ENCODE assay signal across 1 cellular context in genomic region chr16:4113358-4114256, GRCh38.
TF ChIP-seq lines count a peak whose summit lies in the region.

No MANE protein-coding gene starts in this region.

TF ChIP-seq in HepG2, 621 proteins besides CTCF, POLR2A, EP300 and RAD21 (continued from another document and continues in another):
- TF ChIP-seq, protein P1, sequence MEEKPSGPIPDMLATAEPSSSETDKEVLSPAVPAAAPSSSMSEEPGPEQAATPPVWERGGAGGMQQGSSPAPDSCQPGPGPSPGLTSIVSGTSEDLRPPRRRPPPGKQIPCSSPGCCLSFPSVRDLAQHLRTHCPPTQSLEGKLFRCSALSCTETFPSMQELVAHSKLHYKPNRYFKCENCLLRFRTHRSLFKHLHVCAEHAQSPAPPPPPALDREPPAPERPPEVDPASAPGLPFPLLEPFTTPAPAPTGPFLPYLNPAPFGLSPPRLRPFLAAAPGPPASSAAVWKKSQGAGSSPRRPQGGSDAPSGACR (CRISPR knock-in tag; IDR thresholded peaks at IDR 0.05) = no peak
- TF ChIP-seq FOXK2 (IDR thresholded peaks at IDR 0.05) (no peak), MEIS1 (CRISPR knock-in tag; IDR thresholded peaks at IDR 0.05; ENCODE audit: borderline replicate concordance) (no peak), ATF2 (CRISPR knock-in tag; IDR thresholded peaks at IDR 0.05) (peak; percentile 37; the same call in 1 of the 2 replicates), ZNF382 (CRISPR knock-in tag; IDR thresholded peaks at IDR 0.05; ENCODE audit: borderline replicate concordance) (no peak), LCORL (IDR thresholded peaks at IDR 0.05) (no peak), LCORL (CRISPR knock-in tag; IDR thresholded peaks at IDR 0.05) (no peak), TP53 (CRISPR knock-in tag; conservative IDR thresholded peaks at IDR 0.05) (no peak; the same call in 1 of the 2 replicates), ZNF773 (CRISPR knock-in tag; IDR thresholded peaks at IDR 0.05; ENCODE audit: borderline replicate concordance) (no peak), ZNF557 (CRISPR knock-in tag; IDR thresholded peaks at IDR 0.05) (0 out of 2 replicates have a peak, but pooled peaks have one; percentile 36), SMAD1 (CRISPR knock-in tag; IDR thresholded peaks at IDR 0.05; ENCODE audit: borderline replicate concordance, low read depth) (no peak), DR1 (CRISPR knock-in tag; IDR thresholded peaks at IDR 0.05) (no peak), MAZ (IDR thresholded peaks at IDR 0.05; ENCODE audit: borderline replicate concordance, low read depth, low read length) (0 out of 2 replicates have a peak, but pooled peaks have one; percentile 14), MAZ (CRISPR knock-in tag; IDR thresholded peaks at IDR 0.05; ENCODE audit: low read depth) (0 out of 2 replicates have a peak, but pooled peaks have one; percentile 46), AHDC1 (CRISPR knock-in tag; IDR thresholded peaks at IDR 0.05; ENCODE audit: borderline replicate concordance) (peak; percentile 14; the same call in 1 of the 2 replicates), HNRNPK (IDR thresholded peaks at IDR 0.05; ENCODE audit: low read depth, low read length, poor library complexity, severe bottlenecking) (no peak), ZNF878 (CRISPR knock-in tag; IDR thresholded peaks at IDR 0.05) (no peak), ZBTB7B (CRISPR knock-in tag; IDR thresholded peaks at IDR 0.05) (no peak), TFE3 (CRISPR knock-in tag; IDR thresholded peaks at IDR 0.05) (no peak), ZNF224 (CRISPR knock-in tag; IDR thresholded peaks at IDR 0.05) (no peak), ZNF781 (CRISPR knock-in tag; IDR thresholded peaks at IDR 0.05; ENCODE audit: borderline replicate concordance, not compliant biosample characterization) (no peak), GABPB1 (CRISPR knock-in tag; IDR thresholded peaks at IDR 0.05) (0 out of 2 replicates have a peak, but pooled peaks have one; percentile 44), ZNF605 (CRISPR knock-in tag; IDR thresholded peaks at IDR 0.05) (peak; percentile 45), NONO (IDR thresholded peaks at IDR 0.05) (no peak), NONO (CRISPR knock-in tag; conservative IDR thresholded peaks at IDR 0.05) (no peak), HOXA9 (CRISPR knock-in tag; IDR thresholded peaks at IDR 0.05; ENCODE audit: borderline replicate concordance) (no peak), SNRNP70 (IDR thresholded peaks at IDR 0.05; ENCODE audit: low read depth, low read length) (no peak), ZNF263 (CRISPR knock-in tag; IDR thresholded peaks at IDR 0.05) (no peak; the same call in 1 of the 2 replicates), TOE1 (CRISPR knock-in tag; IDR thresholded peaks at IDR 0.05) (no peak), ZNF234 (CRISPR knock-in tag; conservative IDR thresholded peaks at IDR 0.05) (no peak), GTF3A (CRISPR knock-in tag; conservative IDR thresholded peaks at IDR 0.05) (no peak), MED8 (CRISPR knock-in tag; IDR thresholded peaks at IDR 0.05; ENCODE audit: insufficient replicate concordance) (no peak), ZNF703 (CRISPR knock-in tag; IDR thresholded peaks at IDR 0.05; ENCODE audit: borderline replicate concordance) (no peak), ZNF589 (CRISPR knock-in tag; conservative IDR thresholded peaks at IDR 0.05) (no peak), HNF4A (CRISPR knock-in tag; IDR thresholded peaks at IDR 0.05) (peak; percentile 89), ZBTB25 (CRISPR knock-in tag; IDR thresholded peaks at IDR 0.05) (no peak), ZNF615 (CRISPR knock-in tag; IDR thresholded peaks at IDR 0.05; ENCODE audit: borderline replicate concordance) (no peak), GATAD1 (CRISPR knock-in tag; IDR thresholded peaks at IDR 0.05) (peak; percentile 30; the same call in 1 of the 2 replicates), CENPT (CRISPR knock-in tag; IDR thresholded peaks at IDR 0.05; ENCODE audit: low read depth) (no peak), SMAD9 (CRISPR knock-in tag; IDR thresholded peaks at IDR 0.05) (no peak), ZBTB33 (CRISPR knock-in tag; IDR thresholded peaks at IDR 0.05) (no peak), TCF7L2 (IDR thresholded peaks at IDR 0.05; ENCODE audit: low read depth, low read length) (no peak), ZSCAN20 (CRISPR knock-in tag; IDR thresholded peaks at IDR 0.05; ENCODE audit: borderline replicate concordance) (no peak), ZNF775 (CRISPR knock-in tag; IDR thresholded peaks at IDR 0.05; ENCODE audit: borderline replicate concordance) (no peak), BCL6 (CRISPR knock-in tag; IDR thresholded peaks at IDR 0.05) (peak; percentile 66; the same call in 1 of the 2 replicates), ZNF275 (CRISPR knock-in tag; IDR thresholded peaks at IDR 0.05; ENCODE audit: borderline replicate concordance) (no peak), STAG1 (CRISPR knock-in tag; IDR thresholded peaks at IDR 0.05) (no peak), ZSCAN21 (CRISPR knock-in tag; IDR thresholded peaks at IDR 0.05; ENCODE audit: borderline replicate concordance) (peak; percentile 54; the same call in 1 of the 2 replicates), NFE2L1 (CRISPR knock-in tag; IDR thresholded peaks at IDR 0.05; ENCODE audit: borderline replicate concordance) (no peak), MYC (CRISPR knock-in tag; IDR thresholded peaks at IDR 0.05; ENCODE audit: borderline replicate concordance) (peak; percentile 50; the same call in 1 of the 2 replicates), RBM39 (IDR thresholded peaks at IDR 0.05; ENCODE audit: low read depth, low read length, poor library complexity, severe bottlenecking) (no peak), ZKSCAN1 (IDR thresholded peaks at IDR 0.05; ENCODE audit: low read length) (no peak)
- TF ChIP-seq, protein P2, sequence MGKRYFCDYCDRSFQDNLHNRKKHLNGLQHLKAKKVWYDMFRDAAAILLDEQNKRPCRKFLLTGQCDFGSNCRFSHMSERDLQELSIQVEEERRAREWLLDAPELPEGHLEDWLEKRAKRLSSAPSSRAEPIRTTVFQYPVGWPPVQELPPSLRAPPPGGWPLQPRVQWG (CRISPR knock-in tag; IDR thresholded peaks at IDR 0.05; ENCODE audit: borderline replicate concordance, low read depth) = no peak
- TF ChIP-seq, protein P3, sequence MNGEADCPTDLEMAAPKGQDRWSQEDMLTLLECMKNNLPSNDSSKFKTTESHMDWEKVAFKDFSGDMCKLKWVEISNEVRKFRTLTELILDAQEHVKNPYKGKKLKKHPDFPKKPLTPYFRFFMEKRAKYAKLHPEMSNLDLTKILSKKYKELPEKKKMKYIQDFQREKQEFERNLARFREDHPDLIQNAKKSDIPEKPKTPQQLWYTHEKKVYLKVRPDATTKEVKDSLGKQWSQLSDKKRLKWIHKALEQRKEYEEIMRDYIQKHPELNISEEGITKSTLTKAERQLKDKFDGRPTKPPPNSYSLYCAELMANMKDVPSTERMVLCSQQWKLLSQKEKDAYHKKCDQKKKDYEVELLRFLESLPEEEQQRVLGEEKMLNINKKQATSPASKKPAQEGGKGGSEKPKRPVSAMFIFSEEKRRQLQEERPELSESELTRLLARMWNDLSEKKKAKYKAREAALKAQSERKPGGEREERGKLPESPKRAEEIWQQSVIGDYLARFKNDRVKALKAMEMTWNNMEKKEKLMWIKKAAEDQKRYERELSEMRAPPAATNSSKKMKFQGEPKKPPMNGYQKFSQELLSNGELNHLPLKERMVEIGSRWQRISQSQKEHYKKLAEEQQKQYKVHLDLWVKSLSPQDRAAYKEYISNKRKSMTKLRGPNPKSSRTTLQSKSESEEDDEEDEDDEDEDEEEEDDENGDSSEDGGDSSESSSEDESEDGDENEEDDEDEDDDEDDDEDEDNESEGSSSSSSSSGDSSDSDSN (CRISPR knock-in tag; IDR thresholded peaks at IDR 0.05) = peak; percentile 44
- TF ChIP-seq, protein P4, sequence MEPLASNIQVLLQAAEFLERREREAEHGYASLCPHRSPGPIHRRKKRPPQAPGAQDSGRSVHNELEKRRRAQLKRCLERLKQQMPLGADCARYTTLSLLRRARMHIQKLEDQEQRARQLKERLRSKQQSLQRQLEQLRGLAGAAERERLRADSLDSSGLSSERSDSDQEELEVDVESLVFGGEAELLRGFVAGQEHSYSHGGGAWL (CRISPR knock-in tag; IDR thresholded peaks at IDR 0.05) = no peak
